9 cellular contexts compared by ENCODE assay signal in the genomic region with DNA sequence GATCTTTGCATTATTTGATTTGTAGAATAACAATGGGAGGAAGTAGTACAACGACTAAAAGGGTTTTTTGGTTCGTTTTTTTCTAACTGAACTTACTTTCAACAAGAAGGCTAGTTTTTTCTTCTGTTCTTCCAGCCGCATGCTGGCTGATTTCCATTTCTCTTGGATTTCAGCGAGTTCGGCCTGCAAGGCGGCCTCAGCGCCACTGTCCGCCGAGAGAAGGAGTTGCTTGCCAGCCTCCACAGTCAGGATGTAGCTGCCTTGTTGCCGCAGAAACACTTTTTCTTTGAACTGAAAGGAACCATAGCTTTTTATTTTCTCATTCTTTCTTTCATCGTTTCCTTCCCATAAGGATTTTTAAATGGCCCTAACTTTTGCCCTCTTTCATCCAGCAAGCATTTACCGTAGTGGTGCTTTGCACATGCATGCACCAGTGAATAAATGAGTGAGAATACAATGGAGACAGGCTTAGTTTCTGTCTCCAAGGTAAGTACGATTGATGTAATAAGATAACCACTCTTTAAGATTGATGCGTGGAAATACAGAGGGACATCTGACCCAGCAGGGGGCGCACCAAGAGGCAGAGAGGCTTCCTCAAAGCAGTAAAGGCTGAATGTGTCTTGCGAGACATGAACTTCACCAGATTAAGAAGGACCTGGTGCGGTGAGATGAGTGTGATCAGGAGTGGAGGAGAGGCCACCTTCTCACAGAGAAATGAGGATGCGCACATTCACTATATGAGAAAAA.
A peak's percentile ranks its signal among the peaks of the same experiment; 100 is the strongest.
DNase-seq lines count a peak whose midpoint lies in the region; ATAC-seq, FAIRE-seq and TF ChIP-seq lines count a peak whose summit lies in the region.
"Had no signal": no experiment of that assay in that cellular context is flagged by ENCODE, and none has a peak within 500 bp of the region (broad histone marks: within the 10 kb centered on the region; RNA-seq: fewer than 3 reads in every experiment).

No MANE protein-coding gene starts in this region.

- ATAC-seq in K562: peak; percentile 87
- ATAC-seq in upper lobe of right lung: peak; percentile 26
- ATAC-seq in GM18909 (IDR thresholded peaks at IDR 0.05; ENCODE audit: poor library complexity, unreplicated experiment): no peak

- H3K36me3 Mint-ChIP-seq in activated T-helper 2 cell treated with anti-CD3 and anti-CD28 coated beads, Interferon-gamma antibody, Interleukin-2, Interleukin-4, amounts not matched to agents 10 μg/mL and 5 μg/mL and 100 μg/mL, durations not matched to agents 14 hours and 24 hours and 36 hours (ENCODE audit: low read depth): peaks cover 33% of the 10 kb centered on the region

- in situ Hi-C loops in K562 (cut with MboI): no loop called here

- H3K9ac ChIP-seq in OCI-LY3 (ENCODE audit: low read length) (no peak overlapping the region), K562 (ENCODE audit: insufficient read depth in 1 of 2, low read depth in 2 of 2, low read length in 2 of 2) (no peak overlapping the region)

- no peak overlapping the region for H3K4me3 ChIP-seq in GM06990 (replicated peaks; ENCODE audit: low read depth, low read length)
- no peak overlapping the region for H3K4me3 ChIP-seq in OCI-LY3 (ENCODE audit: low read length)
- H3K4me3 ChIP-seq in K562: no peak overlapping the region
- no peak overlapping the region for H3K4me3 ChIP-seq in upper lobe of right lung
- H3K4me3 ChIP-seq: SJSA1 had no signal

- H3K36me3 ChIP-seq in GM06990 (ENCODE audit: control insufficient read depth, insufficient read depth, low read length) (peaks cover 2% of the 10 kb centered on the region; the same call in 1 of the 2 replicates), OCI-LY3 (replicated peaks; ENCODE audit: low read depth, low read length) (no peaks in the 10 kb centered on the region), K562 (ENCODE audit: control insufficient read depth, insufficient read depth, low read length) (no peaks in the 10 kb centered on the region), upper lobe of right lung (peaks cover 97% of the 10 kb centered on the region)

- H3K9me3 ChIP-seq in OCI-LY3 (ENCODE audit: insufficient read depth, low read length) (no peaks in the 10 kb centered on the region), K562 (replicated peaks; ENCODE audit: control insufficient read depth, insufficient read depth, low read depth, low read length) (no peaks in the 10 kb centered on the region), upper lobe of right lung (no peaks in the 10 kb centered on the region)
- H3K9me3 ChIP-seq: SJSA1 had no signal

- H3K9me3 Mint-ChIP-seq in activated T-helper 2 cell treated with anti-CD3 and anti-CD28 coated beads, Interferon-gamma antibody, Interleukin-2, Interleukin-4, amounts not matched to agents 10 μg/mL and 5 μg/mL and 100 μg/mL, durations not matched to agents 14 hours and 24 hours and 36 hours: no peaks in the 10 kb centered on the region

- H3K27ac ChIP-seq in OCI-LY3 (ENCODE audit: low read length): no peak overlapping the region
- H3K27ac ChIP-seq in K562 (ENCODE audit: extremely low read depth, low read depth, low read length): no peak overlapping the region
- no peak overlapping the region for H3K27ac ChIP-seq in upper lobe of right lung
- H3K27ac ChIP-seq: SJSA1 had no signal

- FAIRE-seq in K562 (lab: Jason Lieb, UNC): peak; percentile 35

- WGBS in K562 (ENCODE audit: insufficient coverage, low coverage, missing lambda C conversion rate): under 1% methylated on average over 18 of the region's 18 CpGs

- no peak overlapping the region for H3K4me2 ChIP-seq in OCI-LY3 (ENCODE audit: low read length)
- no peak overlapping the region for H3K4me2 ChIP-seq in K562 (ENCODE audit: insufficient read depth, low read length)

- no peak overlapping the region for H3K4me3 Mint-ChIP-seq in activated T-helper 2 cell treated with anti-CD3 and anti-CD28 coated beads, Interferon-gamma antibody, Interleukin-2, Interleukin-4, amounts not matched to agents 10 μg/mL and 5 μg/mL and 100 μg/mL, durations not matched to agents 14 hours and 24 hours and 36 hours (ENCODE audit: low read depth)

- H2AFZ ChIP-seq in OCI-LY3 (ENCODE audit: low read depth, low read length) (no peak overlapping the region), K562 (ENCODE audit: low read depth, low read length) (no peak overlapping the region)

- TF ChIP-seq RAD21 in K562 (CRISPR knock-in tag; conservative IDR thresholded peaks at IDR 0.05 in 1 of 2, IDR thresholded peaks at IDR 0.05 in 1 of 2): peak in 1 of 2 experiments; percentile 39; a peak in 2 of 4 replicates

- TF ChIP-seq CTCF in GM06990 (IDR thresholded peaks at IDR 0.05; ENCODE audit: insufficient read depth, low read length, poor library complexity, severe bottlenecking): peak; percentile 49
- peak; percentile 34 for TF ChIP-seq CTCF in OCI-LY3 (IDR thresholded peaks at IDR 0.05; ENCODE audit: low read depth, low read length)
- TF ChIP-seq CTCF in K562 (IDR thresholded peaks at IDR 0.05 in 2 of 3, conservative IDR thresholded peaks at IDR 0.05 in 1 of 3; ENCODE audit: insufficient read depth in 2 of 3, low read depth in 1 of 3, low read length in 3 of 3): peak; percentile 32 to 73 (median 58); a peak in 5 of 6 replicates
- TF ChIP-seq CTCF in upper lobe of right lung (IDR thresholded peaks at IDR 0.05): peak; percentile 41

- intact Hi-C loops in K562 (cut with micrococcal nuclease): loop anchor here (1.0 kb wide), 1 partner anchor 742 kb away; no protein-coding TSS in a partner anchor
- intact Hi-C loops in upper lobe of right lung (cut with DNase I): no loop called here
- intact Hi-C loops in activated T-helper 2 cell treated with anti-CD3 and anti-CD28 coated beads, Interferon-gamma antibody, Interleukin-2, Interleukin-4, amounts not matched to agents 10 μg/mL and 5 μg/mL and 100 μg/mL, durations not matched to agents 14 hours and 24 hours and 36 hours (cut with micrococcal nuclease): no loop called here

- TF ChIP-seq EP300 in K562 (IDR thresholded peaks at IDR 0.05; ENCODE audit: low read length): no peak

- H3K9me1 ChIP-seq in K562 (ENCODE audit: control insufficient read depth, insufficient read depth, low read length): no peaks in the 10 kb centered on the region

- H3K27me3 ChIP-seq in GM06990 (replicated peaks; ENCODE audit: control insufficient read depth, insufficient read depth, low read length) (no peaks in the 10 kb centered on the region), OCI-LY3 (ENCODE audit: low read depth, low read length) (no peaks in the 10 kb centered on the region), K562 (ENCODE audit: control insufficient read depth in 2 of 2, insufficient read depth in 2 of 2, low read length in 2 of 2) (no peaks in the 10 kb centered on the region), upper lobe of right lung (no peaks in the 10 kb centered on the region)
- H3K27me3 ChIP-seq: SJSA1 had no signal

- DNase-seq in GM06990 (ENCODE audit: extremely low read depth, insufficient read length) (no peak), K562 (ENCODE audit: extremely low read depth in 1 of 4, low spot score in 3 of 4) (peak; percentile 14 to 57 (median 28)), lung microvascular endothelial cell (ENCODE audit: low read depth in 2 of 2) (peak; percentile 5 to 29), upper lobe of right lung (no peak), NCI-H2107 (lab: John Stamatoyannopoulos, UW) (no peak)
- no peak for DNase-seq in activated T-helper 2 cell treated with anti-CD3 and anti-CD28 coated beads, Interferon-gamma antibody, Interleukin-2, Interleukin-4, amounts not matched to agents 10 μg/mL and 5 μg/mL and 100 μg/mL, durations not matched to agents 14 hours and 24 hours and 36 hours (ENCODE audit: low spot score)

- H3K27ac Mint-ChIP-seq in activated T-helper 2 cell treated with anti-CD3 and anti-CD28 coated beads, Interferon-gamma antibody, Interleukin-2, Interleukin-4, amounts not matched to agents 10 μg/mL and 5 μg/mL and 100 μg/mL, durations not matched to agents 14 hours and 24 hours and 36 hours: no peak overlapping the region

- BruUV-seq in K562 (replicated peaks; lab: Mats Ljungman, UMichigan): no TSS peak

- H4K20me1 ChIP-seq in OCI-LY3 (ENCODE audit: insufficient read depth, low read length): no peaks in the 10 kb centered on the region
- no peaks in the 10 kb centered on the region for H4K20me1 ChIP-seq in K562 (replicated peaks; ENCODE audit: control insufficient read depth, insufficient read depth, low read length)

- POLR2A ChIA-PET in K562 (lab: Yijun Ruan, JAX): interaction anchor here (0.6 to 0.7 kb wide), 2 partner anchors 255 to 554 kb away, joined by 3 read pairs; no protein-coding TSS in a partner anchor

- no peak for TF ChIP-seq POLR2A in K562 (conservative IDR thresholded peaks at IDR 0.05)

- CTCF ChIA-PET in K562 (lab: Yijun Ruan, JAX; ENCODE audit: low intra/inter-chr PET ratio): no interaction called here

- no peaks in the 10 kb centered on the region for H3K4me1 Mint-ChIP-seq in activated T-helper 2 cell treated with anti-CD3 and anti-CD28 coated beads, Interferon-gamma antibody, Interleukin-2, Interleukin-4, amounts not matched to agents 10 μg/mL and 5 μg/mL and 100 μg/mL, durations not matched to agents 14 hours and 24 hours and 36 hours (ENCODE audit: low read depth)

- H3K27me3 Mint-ChIP-seq in activated T-helper 2 cell treated with anti-CD3 and anti-CD28 coated beads, Interferon-gamma antibody, Interleukin-2, Interleukin-4, amounts not matched to agents 10 μg/mL and 5 μg/mL and 100 μg/mL, durations not matched to agents 14 hours and 24 hours and 36 hours (ENCODE audit: low read depth): no peaks in the 10 kb centered on the region

- H3K79me2 ChIP-seq in OCI-LY3 (ENCODE audit: low read length) (no peaks in the 10 kb centered on the region), K562 (ENCODE audit: control insufficient read depth, insufficient read depth, low read length) (no peaks in the 10 kb centered on the region)

- H3K4me1 ChIP-seq in OCI-LY3 (ENCODE audit: low read length) (no peaks in the 10 kb centered on the region), K562 (replicated peaks in 1 of 2; ENCODE audit: control insufficient read depth in 2 of 2, insufficient read depth in 2 of 2, low read length in 2 of 2) (no peaks in the 10 kb centered on the region), upper lobe of right lung (no peaks in the 10 kb centered on the region)
- H3K4me1 ChIP-seq: SJSA1 had no signal

TF ChIP-seq in K562, 482 proteins besides CTCF, POLR2A, EP300 and RAD21 (continues in another document):
- TF ChIP-seq ZNF41 (CRISPR knock-in tag; conservative IDR thresholded peaks at IDR 0.05): no peak
- TF ChIP-seq, protein P1, sequence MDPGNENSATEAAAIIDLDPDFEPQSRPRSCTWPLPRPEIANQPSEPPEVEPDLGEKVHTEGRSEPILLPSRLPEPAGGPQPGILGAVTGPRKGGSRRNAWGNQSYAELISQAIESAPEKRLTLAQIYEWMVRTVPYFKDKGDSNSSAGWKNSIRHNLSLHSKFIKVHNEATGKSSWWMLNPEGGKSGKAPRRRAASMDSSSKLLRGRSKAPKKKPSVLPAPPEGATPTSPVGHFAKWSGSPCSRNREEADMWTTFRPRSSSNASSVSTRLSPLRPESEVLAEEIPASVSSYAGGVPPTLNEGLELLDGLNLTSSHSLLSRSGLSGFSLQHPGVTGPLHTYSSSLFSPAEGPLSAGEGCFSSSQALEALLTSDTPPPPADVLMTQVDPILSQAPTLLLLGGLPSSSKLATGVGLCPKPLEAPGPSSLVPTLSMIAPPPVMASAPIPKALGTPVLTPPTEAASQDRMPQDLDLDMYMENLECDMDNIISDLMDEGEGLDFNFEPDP (CRISPR knock-in tag; IDR thresholded peaks at IDR 0.05): no peak
- no peak for TF ChIP-seq SAFB (IDR thresholded peaks at IDR 0.05; ENCODE audit: borderline replicate concordance, low read depth, low read length)

Comparison
In these comparisons a context has a peak if more than half of its experiments do, and no peak if none do; other contexts are left out.
1. DNase-seq: peak in K562 (4 of 4) and lung microvascular endothelial cell (2 of 2); none in GM06990 (single experiment), upper lobe of right lung (single experiment), NCI-H2107 (single experiment) and activated T-helper 2 cell treated with anti-CD3 and anti-CD28 coated beads, Interferon-gamma antibody, Interleukin-2, Interleukin-4, amounts not matched to agents 10 μg/mL and 5 μg/mL and 100 μg/mL, durations not matched to agents 14 hours and 24 hours and 36 hours (single experiment).
2. Peak in every context shown above with its lines, with median percentiles within 50 percentile points of each other: CTCF ChIP-seq.